Comparison of ENCODE assay signal across 1 cellular context in genomic region chr11:86800956-86801264, GRCh38.
TF ChIP-seq lines count a peak whose summit lies in the region.

No MANE protein-coding gene starts in this region.

TF ChIP-seq in GM23338, 12 proteins besides CTCF, POLR2A, EP300 and RAD21 (continued from another document):
- TF ChIP-seq REST (IDR thresholded peaks at IDR 0.05; ENCODE audit: unreplicated experiment) (no peak), ZNF114 (CRISPR knock-in tag; IDR thresholded peaks at IDR 0.05) (no peak)
